Comparison of ENCODE assay signal across 13 cellular contexts in genomic region chr2:15369129-15369528, GRCh38.
A peak's percentile ranks its signal among the peaks of the same experiment; 100 is the strongest.
DNase-seq lines count a peak whose midpoint lies in the region; ATAC-seq, FAIRE-seq and TF ChIP-seq lines count a peak whose summit lies in the region.
"Had no signal": no experiment of that assay in that cellular context is flagged by ENCODE, and none has a peak within 500 bp of the region (broad histone marks: within the 10 kb centered on the region; RNA-seq: fewer than 3 reads in every experiment).

No MANE protein-coding gene starts in this region.

- H3K27me3 Mint-ChIP-seq in memory B cell = no peaks in the 10 kb centered on the region
- H3K27me3 Mint-ChIP-seq: CD4-positive, alpha-beta T cell had no signal

- H3K4me3 Mint-ChIP-seq in memory B cell = no peak overlapping the region
- H3K4me3 Mint-ChIP-seq: CD4-positive, alpha-beta T cell had no signal

- peaks cover 35% of the 10 kb centered on the region for H3K36me3 Mint-ChIP-seq in memory B cell

- no peaks in the 10 kb centered on the region for H3K9me3 Mint-ChIP-seq in memory B cell
- H3K9me3 Mint-ChIP-seq: CD4-positive, alpha-beta T cell had no signal

- FAIRE-seq in GM12891 (lab: Jason Lieb, UNC) = no peak
- FAIRE-seq: A204.1, D721Med, G401.6 had no signal

- ATAC-seq in memory B cell (ENCODE audit: low read depth) = peak; percentile 60
- ATAC-seq in HG03571 (IDR thresholded peaks at IDR 0.05; ENCODE audit: unreplicated experiment) = no peak
- ATAC-seq in GM21528 (IDR thresholded peaks at IDR 0.05; ENCODE audit: low FRiP score, unreplicated experiment) = no peak

- no peak for TF ChIP-seq POLR2A in GM12891 (IDR thresholded peaks at IDR 0.05; ENCODE audit: low read depth, low read length)

- DNase-seq in GM12891 (ENCODE audit: insufficient read length, low spot score) (no peak), KBM-7 (peak; percentile 14), memory B cell (ENCODE audit: low spot score in 2 of 2) (no peak), NCI-H1048 (lab: John Stamatoyannopoulos, UW) (no peak)
- DNase-seq: ACHN; Caco-2; CD4-positive, alpha-beta T cell; GM23248 had no signal

- peaks cover 8% of the 10 kb centered on the region for H3K4me1 Mint-ChIP-seq in memory B cell

- no peak overlapping the region for H3K27ac Mint-ChIP-seq in memory B cell
- H3K27ac Mint-ChIP-seq: CD4-positive, alpha-beta T cell had no signal

- in situ Hi-C loops in KBM-7 (cut with MboI; ENCODE audit: low pct_unique_long_range_greater_than_20kb, low sequenced_read_pairs) = no loop called here

TF ChIP-seq in GM12891, 5 proteins besides CTCF, POLR2A, EP300 and RAD21:
- no peak for TF ChIP-seq TAF1 (IDR thresholded peaks at IDR 0.05; ENCODE audit: low read depth, low read length)
- no peak for TF ChIP-seq PAX5 (IDR thresholded peaks at IDR 0.05; ENCODE audit: insufficient read depth, low read length, severe bottlenecking)
- TF ChIP-seq SPI1 (IDR thresholded peaks at IDR 0.05; ENCODE audit: low read depth, low read length) = peak; percentile 68
- no peak for TF ChIP-seq POLR2AphosphoS5 (IDR thresholded peaks at IDR 0.05; ENCODE audit: low read depth, low read length)
- no peak for TF ChIP-seq POU2F2 (IDR thresholded peaks at IDR 0.05; ENCODE audit: low read depth, low read length)
